In the genomic region with DNA sequence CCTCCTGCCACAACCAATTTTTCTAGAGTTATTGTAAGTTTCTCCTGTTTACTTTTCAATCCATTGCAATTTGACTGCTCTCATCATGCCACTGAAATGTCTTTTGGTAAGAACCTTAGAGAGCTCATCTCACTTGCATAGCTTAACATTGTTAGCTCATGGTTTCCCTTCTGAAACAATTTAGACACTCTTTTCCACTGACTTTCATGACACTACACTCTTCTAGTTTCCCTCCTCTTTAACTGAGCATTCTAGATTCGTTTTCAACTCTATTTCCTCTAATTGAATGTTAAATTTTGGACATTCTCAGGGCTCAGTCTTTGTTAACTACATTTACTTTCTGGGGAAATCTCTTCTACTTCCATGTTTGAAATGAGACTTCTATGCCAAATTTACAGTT, we compare ENCODE assay signal across 32 cellular contexts.
"Had no signal": no experiment of that assay in that cellular context is flagged by ENCODE, and none has a peak within 500 bp of the region (broad histone marks: within the 10 kb centered on the region; RNA-seq: fewer than 3 reads in every experiment).

No MANE protein-coding gene starts in this region.

- H3K4me3 Mint-ChIP-seq: activated CD4-positive, alpha-beta memory T cell treated with anti-CD3 and anti-CD28 coated beads, Interleukin-2, amount 10 ng/mL, durations not matched to agents 7 days and 5 days; activated CD4-positive, alpha-beta T cell treated with anti-CD3 and anti-CD28 coated beads, Interleukin-2, amount 10 ng/mL, durations not matched to agents 7 days and 5 days; activated naive CD8-positive, alpha-beta T cell; activated T-cell treated with anti-CD3 and anti-CD28 coated beads, Interleukin-2, amount 50 U/mL, for 24 hours; activated T-cell treated with anti-CD3 and anti-CD28 coated beads, Interleukin-2, amount 50 U/mL, for 72 hours; activated T-helper 17 cell treated with anti-CD3 and anti-CD28 coated beads, Interleukin-2, amount 50 U/mL, for 72 hours; central memory CD8-positive, alpha-beta T cell; effector memory CD8-positive, alpha-beta T cell; WTC11 had no signal

- H3K27me3 ChIP-seq: brain microvascular endothelial cell, esophagus muscularis mucosa, foreskin keratinocyte, gastrocnemius medialis, heart left ventricle had no signal

- ATAC-seq: activated T-cell treated with anti-CD3 and anti-CD28 coated beads, Interleukin-2, amount 50 U/mL, for 72 hours; activated T-helper 17 cell treated with anti-CD3 and anti-CD28 coated beads, Interleukin-2, amount 50 U/mL, for 72 hours; effector memory CD8-positive, alpha-beta T cell; foreskin keratinocyte; gastrocnemius medialis; heart left ventricle; WTC11 had no signal

- H3K4me3 ChIP-seq: esophagus muscularis mucosa, gastrocnemius medialis, heart left ventricle had no signal

- H3K36me3 ChIP-seq: brain microvascular endothelial cell, esophagus muscularis mucosa, gastrocnemius medialis, heart left ventricle had no signal

- H3K27me3 Mint-ChIP-seq: activated CD4-positive, alpha-beta memory T cell treated with anti-CD3 and anti-CD28 coated beads, Interleukin-2, amount 10 ng/mL, durations not matched to agents 7 days and 5 days; activated CD4-positive, alpha-beta T cell treated with anti-CD3 and anti-CD28 coated beads, Interleukin-2, amount 10 ng/mL, durations not matched to agents 7 days and 5 days; activated naive CD8-positive, alpha-beta T cell; activated T-cell treated with anti-CD3 and anti-CD28 coated beads, Interleukin-2, amount 50 U/mL, for 24 hours; activated T-helper 17 cell treated with anti-CD3 and anti-CD28 coated beads, Interleukin-2, amount 50 U/mL, for 72 hours; central memory CD8-positive, alpha-beta T cell; effector memory CD8-positive, alpha-beta T cell had no signal

- H3K4me1 Mint-ChIP-seq: activated CD4-positive, alpha-beta memory T cell treated with anti-CD3 and anti-CD28 coated beads, Interleukin-2, amount 10 ng/mL, durations not matched to agents 7 days and 5 days; activated CD4-positive, alpha-beta T cell treated with anti-CD3 and anti-CD28 coated beads, Interleukin-2, amount 10 ng/mL, durations not matched to agents 7 days and 5 days; activated T-helper 17 cell treated with anti-CD3 and anti-CD28 coated beads, Interleukin-2, amount 50 U/mL, for 72 hours; central memory CD8-positive, alpha-beta T cell had no signal

- H3K4me1 ChIP-seq: esophagus muscularis mucosa, gastrocnemius medialis, heart left ventricle had no signal

- H3K27ac ChIP-seq: brain microvascular endothelial cell, esophagus muscularis mucosa, foreskin keratinocyte, gastrocnemius medialis, heart left ventricle, VCaP had no signal

- H3K36me3 Mint-ChIP-seq: activated naive CD8-positive, alpha-beta T cell; WTC11 had no signal

- H3K9me3 Mint-ChIP-seq: activated T-cell treated with anti-CD3 and anti-CD28 coated beads, Interleukin-2, amount 50 U/mL, for 24 hours; WTC11 had no signal

- H3K27ac Mint-ChIP-seq: activated CD4-positive, alpha-beta memory T cell treated with anti-CD3 and anti-CD28 coated beads, Interleukin-2, amount 10 ng/mL, durations not matched to agents 7 days and 5 days; activated CD4-positive, alpha-beta T cell treated with anti-CD3 and anti-CD28 coated beads, Interleukin-2, amount 10 ng/mL, durations not matched to agents 7 days and 5 days; activated naive CD8-positive, alpha-beta T cell; activated T-cell treated with anti-CD3 and anti-CD28 coated beads, Interleukin-2, amount 50 U/mL, for 24 hours; activated T-cell treated with anti-CD3 and anti-CD28 coated beads, Interleukin-2, amount 50 U/mL, for 72 hours; activated T-helper 17 cell treated with anti-CD3 and anti-CD28 coated beads, Interleukin-2, amount 50 U/mL, for 72 hours; effector memory CD8-positive, alpha-beta T cell; WTC11 had no signal

- DNase-seq: activated CD4-positive, alpha-beta memory T cell treated with anti-CD3 and anti-CD28 coated beads, Interleukin-2, amount 10 ng/mL, durations not matched to agents 7 days and 5 days; activated CD4-positive, alpha-beta T cell treated with anti-CD3 and anti-CD28 coated beads for 1 hour; activated CD4-positive, alpha-beta T cell treated with anti-CD3 and anti-CD28 coated beads for 4 hours; activated CD4-positive, alpha-beta T cell treated with anti-CD3 and anti-CD28 coated beads, Interleukin-2, amount 10 ng/mL, durations not matched to agents 7 days and 5 days; activated CD4-positive, alpha-beta T cell treated with anti-CD3 and anti-CD28 coated beads, Interleukin-2, amount 50 U/mL, for 4 hours; activated CD8-positive, alpha-beta memory T cell treated with anti-CD3 and anti-CD28 coated beads, Interleukin-2, amount 50 U/mL, for 48 hours; activated effector memory CD4-positive, alpha-beta T cell treated with Interleukin-2 at 50 U/mL for 16 hours; activated gamma-delta T cell treated with Interleukin-2 at 50 U/mL for 16 hours; activated naive CD4-positive, alpha-beta T cell treated with anti-CD3 and anti-CD28 coated beads, Interleukin-2, amount 50 U/mL, for 16 hours; activated naive CD4-positive, alpha-beta T cell treated with Interleukin-2 at 50 U/mL for 16 hours; activated T-cell treated with anti-CD3 and anti-CD28 coated beads for 4 hours; activated T-cell treated with anti-CD3 and anti-CD28 coated beads, Interleukin-2, amount 50 U/mL, for 24 hours; activated T-cell treated with anti-CD3 and anti-CD28 coated beads, Interleukin-2, amount 50 U/mL, for 72 hours; amniotic stem cell; anterior cingulate cortex; brain microvascular endothelial cell; cortex of kidney; dermis blood vessel endothelial cell; effector CD4-positive, alpha-beta T cell; effector memory CD8-positive, alpha-beta T cell; erythroblast; foreskin keratinocyte; gastrocnemius medialis; glutamatergic neuron; heart left ventricle; hypothalamus had no signal

- H3K9me3 ChIP-seq: esophagus muscularis mucosa, gastrocnemius medialis, heart left ventricle had no signal
